Comparison of ENCODE assay signal across 1 cellular context in genomic region chr6:137188855-137189254, GRCh38.
TF ChIP-seq lines count a peak whose summit lies in the region.

No MANE protein-coding gene starts in this region.

TF ChIP-seq in HEK293, 187 proteins besides CTCF, POLR2A, EP300 and RAD21 (continued from another document):
- TF ChIP-seq ELK4 (IDR thresholded peaks at IDR 0.05; ENCODE audit: borderline replicate concordance, low read depth, low read length) (no peak), ZNF184 (tag by site-specific recombination; IDR thresholded peaks at IDR 0.05) (0 out of 2 replicates have a peak, but pooled peaks have one; percentile 35), ZFHX2 (tag by site-specific recombination; conservative IDR thresholded peaks at IDR 0.05) (no peak)
